ENCODE assay signal across 9 cellular contexts in the genomic region with DNA sequence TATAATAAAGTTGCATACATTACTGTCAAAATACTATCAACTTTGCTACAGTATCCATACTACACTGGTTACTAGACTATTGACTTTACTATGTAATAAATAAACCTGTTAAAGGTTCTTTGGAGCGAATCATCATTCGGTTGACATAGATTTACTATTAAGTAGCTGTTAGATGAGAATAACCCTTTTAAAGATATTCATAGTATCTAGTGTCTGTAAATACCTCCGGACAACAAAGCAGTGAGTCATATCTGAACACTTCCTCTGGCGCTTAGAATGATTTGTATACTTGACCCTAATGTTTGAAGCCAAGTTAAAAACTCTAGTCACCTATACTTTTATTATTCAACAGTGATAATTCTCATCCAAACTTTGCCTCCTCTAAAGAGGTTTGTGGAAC.
DNase-seq lines count a peak whose midpoint lies in the region; ATAC-seq and TF ChIP-seq lines count a peak whose summit lies in the region.
"Had no signal": no experiment of that assay in that cellular context is flagged by ENCODE, and none has a peak within 500 bp of the region (broad histone marks: within the 10 kb centered on the region; RNA-seq: fewer than 3 reads in every experiment).

No MANE protein-coding gene starts in this region.

- CTCF ChIA-PET in HCT116 (lab: Charles Lee), result no interaction called here

- H4K20me1 ChIP-seq in HCT116 (ENCODE audit: insufficient read depth) (no peaks in the 10 kb centered on the region), fibroblast of lung (ENCODE audit: control insufficient read depth, extremely low read depth, insufficient read depth, low read length) (no peaks in the 10 kb centered on the region)

- WGBS in tibial nerve, 2 donors, result 39 to 46% methylated on average over 4 of the region's 4 CpGs

- H2AFZ ChIP-seq in HCT116 (ENCODE audit: low read depth, low read length, poor library complexity, severe bottlenecking) (peak overlapping the region; percentile 62), fibroblast of lung (ENCODE audit: low read length) (no peak overlapping the region)

- peak overlapping the region; percentile 48 for H3K4me2 ChIP-seq in HCT116 (ENCODE audit: low read length)
- H3K4me2 ChIP-seq in fibroblast of lung (ENCODE audit: extremely low read depth, insufficient read depth, low read length), result peak overlapping the region; percentile 8

- H3K27me3 ChIP-seq in HCT116 (ENCODE audit: insufficient read depth, low read length) (no peaks in the 10 kb centered on the region), fibroblast of lung (ENCODE audit: control insufficient read depth, insufficient read depth, low read length) (no peaks in the 10 kb centered on the region), tibial nerve (no peaks in the 10 kb centered on the region)

- H3K4me3 ChIP-seq in HCT116 (replicated peaks in 1 of 2; ENCODE audit: low read depth in 1 of 2, low read length in 2 of 2) (no peak overlapping the region), fibroblast of lung (replicated peaks in 1 of 4; ENCODE audit: control extremely low read depth in 1 of 4, insufficient read depth in 1 of 4, low read depth in 3 of 4, low read length in 4 of 4) (no peak overlapping the region), tibial nerve (no peak overlapping the region)

- no TSS peak for BruUV-seq in HCT116 (replicated peaks; lab: Mats Ljungman, UMichigan)

- H3K9me3 ChIP-seq in HCT116 (ENCODE audit: control insufficient read depth in 1 of 2, insufficient read depth in 1 of 2, low read depth in 1 of 2, low read length in 2 of 2), result no peaks in the 10 kb centered on the region
- no peaks in the 10 kb centered on the region for H3K9me3 ChIP-seq in fibroblast of lung (ENCODE audit: control insufficient read depth, insufficient read depth, low read depth, low read length)
- H3K9me3 ChIP-seq in tibial nerve, result no peaks in the 10 kb centered on the region

- TF ChIP-seq RAD21 in HCT116 (IDR thresholded peaks at IDR 0.05; ENCODE audit: low read depth), result no peak

- intact Hi-C loops in HCT116 (cut with micrococcal nuclease), result no loop called here

- H3K79me2 ChIP-seq in HCT116 (ENCODE audit: insufficient read depth, low read length) (no peaks in the 10 kb centered on the region), fibroblast of lung (ENCODE audit: control insufficient read depth, insufficient read depth, low read length) (no peaks in the 10 kb centered on the region)

- H3K36me3 ChIP-seq in HCT116 (ENCODE audit: control insufficient read depth in 1 of 2, insufficient read depth in 2 of 2, low read length in 2 of 2), result no peaks in the 10 kb centered on the region
- no peaks in the 10 kb centered on the region for H3K36me3 ChIP-seq in fibroblast of lung (ENCODE audit: control insufficient read depth, insufficient read depth, low read length)
- no peaks in the 10 kb centered on the region for H3K36me3 ChIP-seq in tibial nerve

- peaks cover 10 to 27% of the 10 kb centered on the region in 2 experiments; a peak in 3 of 4 replicates for H3K4me1 ChIP-seq in HCT116 (ENCODE audit: control insufficient read depth in 1 of 2, insufficient read depth in 2 of 2, low read length in 2 of 2)
- H3K4me1 ChIP-seq in fibroblast of lung (ENCODE audit: control insufficient read depth, extremely low read depth, insufficient read depth, low read length), result no peaks in the 10 kb centered on the region
- H3K4me1 ChIP-seq in tibial nerve, result peaks cover 0 to 3% (median 0%) of the 10 kb centered on the region in 4 donors

- H3K9me2 ChIP-seq in HCT116 (ENCODE audit: insufficient read depth), result no peaks in the 10 kb centered on the region

- no peak for TF ChIP-seq EP300 in tibial nerve (IDR thresholded peaks at IDR 0.05)

- POLR2A ChIA-PET in HCT116 (lab: Charles Lee), result no interaction called here

- TF ChIP-seq CTCF in HCT116 (IDR thresholded peaks at IDR 0.05 in 2 of 3, conservative IDR thresholded peaks at IDR 0.05 in 1 of 3; ENCODE audit: borderline replicate concordance in 1 of 3, insufficient read depth in 1 of 3, low read depth in 2 of 3, low read length in 2 of 3) (no peak), fibroblast of lung (conservative IDR thresholded peaks at IDR 0.05 in 1 of 2, IDR thresholded peaks at IDR 0.05 in 1 of 2; ENCODE audit: low read depth in 1 of 2, low read length in 2 of 2) (no peak), tibial nerve (IDR thresholded peaks at IDR 0.05) (no peak)

- H3K27ac ChIP-seq in HCT116 (ENCODE audit: low read depth, low read length), result no peak overlapping the region; the same call in 1 of the 2 replicates
- no peak overlapping the region for H3K27ac ChIP-seq in fibroblast of lung (ENCODE audit: insufficient read depth, low read length)
- no peak overlapping the region for H3K27ac ChIP-seq in tibial nerve

- DNase-seq in DMS53 treated with DMSO at 0.1 percent for 48 hours (lab: John Stamatoyannopoulos, UW; ENCODE audit: unreplicated experiment) (peak; percentile 76), HCT116 (ENCODE audit: low read depth, low spot score) (peak; percentile 23), M059J (ENCODE audit: low read depth) (peak; percentile 81), fibroblast of lung (ENCODE audit: low read depth in 2 of 2) (peak; percentile 29 to 76), DMS79 treated with DMSO at 0.1 percent for 48 hours (lab: John Stamatoyannopoulos, UW) (no peak), COR-L47 (lab: John Stamatoyannopoulos, UW) (no peak), GOT3 (lab: John Stamatoyannopoulos, UW) (no peak), tibial nerve (ENCODE audit: low spot score in 2 of 2) (no peak)
- DNase-seq: naive B cell had no signal

- H3K9ac ChIP-seq in HCT116 (ENCODE audit: low read length), result no peak overlapping the region
- no peak overlapping the region for H3K9ac ChIP-seq in fibroblast of lung (ENCODE audit: insufficient read depth, low read length)

- ATAC-seq in HCT116, result peak; percentile 84

- TF ChIP-seq POLR2A in HCT116 (IDR thresholded peaks at IDR 0.05; ENCODE audit: borderline replicate concordance, extremely low read depth, insufficient read depth, insufficient read length) (no peak), tibial nerve (IDR thresholded peaks at IDR 0.05) (no peak)

- RAD21 ChIA-PET in HCT116 (lab: Charles Lee; ENCODE audit: low non-redundant PET in 1 of 2, low total read pairs in 2 of 2, uncharacterized antibody in 2 of 2, unreplicated experiment in 2 of 2), result no interaction called here

TF ChIP-seq in HCT116, 20 proteins besides CTCF, POLR2A, EP300 and RAD21:
- TF ChIP-seq SP1 (IDR thresholded peaks at IDR 0.05; ENCODE audit: low read depth), result peak; percentile 45
- peak; percentile 52 for TF ChIP-seq TCF7L2 (IDR thresholded peaks at IDR 0.05; ENCODE audit: borderline replicate concordance, extremely low read depth, insufficient read depth, insufficient read length)
- TF ChIP-seq, protein P1, sequence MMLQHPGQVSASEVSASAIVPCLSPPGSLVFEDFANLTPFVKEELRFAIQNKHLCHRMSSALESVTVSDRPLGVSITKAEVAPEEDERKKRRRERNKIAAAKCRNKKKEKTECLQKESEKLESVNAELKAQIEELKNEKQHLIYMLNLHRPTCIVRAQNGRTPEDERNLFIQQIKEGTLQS (IDR thresholded peaks at IDR 0.05), result no peak
- 0 out of 2 replicates have a peak, but pooled peaks have one; percentile 6 for TF ChIP-seq CBX3 (IDR thresholded peaks at IDR 0.05; ENCODE audit: low read depth)
- no peak for TF ChIP-seq EZH2 (IDR thresholded peaks at IDR 0.05)
- TF ChIP-seq FOSL1 (IDR thresholded peaks at IDR 0.05; ENCODE audit: low read depth), result peak; percentile 65
- TF ChIP-seq JUND (IDR thresholded peaks at IDR 0.05), result peak; percentile 60
- TF ChIP-seq SRF (IDR thresholded peaks at IDR 0.05; ENCODE audit: low read depth), result no peak
TF ChIP-seq in HCT116: peak in this region for 5.

Comparison
In these comparisons a context has a peak if more than half of its experiments do, and no peak if none do; other contexts are left out.
1. DNase-seq: peak in DMS53 treated with DMSO at 0.1 percent for 48 hours (single experiment), HCT116 (single experiment), M059J (single experiment) and fibroblast of lung (2 of 2); none in DMS79 treated with DMSO at 0.1 percent for 48 hours (single experiment), COR-L47 (single experiment), GOT3 (single experiment) and tibial nerve (0 of 2).